Comparison of ENCODE assay signal across 9 cellular contexts in the genomic region with DNA sequence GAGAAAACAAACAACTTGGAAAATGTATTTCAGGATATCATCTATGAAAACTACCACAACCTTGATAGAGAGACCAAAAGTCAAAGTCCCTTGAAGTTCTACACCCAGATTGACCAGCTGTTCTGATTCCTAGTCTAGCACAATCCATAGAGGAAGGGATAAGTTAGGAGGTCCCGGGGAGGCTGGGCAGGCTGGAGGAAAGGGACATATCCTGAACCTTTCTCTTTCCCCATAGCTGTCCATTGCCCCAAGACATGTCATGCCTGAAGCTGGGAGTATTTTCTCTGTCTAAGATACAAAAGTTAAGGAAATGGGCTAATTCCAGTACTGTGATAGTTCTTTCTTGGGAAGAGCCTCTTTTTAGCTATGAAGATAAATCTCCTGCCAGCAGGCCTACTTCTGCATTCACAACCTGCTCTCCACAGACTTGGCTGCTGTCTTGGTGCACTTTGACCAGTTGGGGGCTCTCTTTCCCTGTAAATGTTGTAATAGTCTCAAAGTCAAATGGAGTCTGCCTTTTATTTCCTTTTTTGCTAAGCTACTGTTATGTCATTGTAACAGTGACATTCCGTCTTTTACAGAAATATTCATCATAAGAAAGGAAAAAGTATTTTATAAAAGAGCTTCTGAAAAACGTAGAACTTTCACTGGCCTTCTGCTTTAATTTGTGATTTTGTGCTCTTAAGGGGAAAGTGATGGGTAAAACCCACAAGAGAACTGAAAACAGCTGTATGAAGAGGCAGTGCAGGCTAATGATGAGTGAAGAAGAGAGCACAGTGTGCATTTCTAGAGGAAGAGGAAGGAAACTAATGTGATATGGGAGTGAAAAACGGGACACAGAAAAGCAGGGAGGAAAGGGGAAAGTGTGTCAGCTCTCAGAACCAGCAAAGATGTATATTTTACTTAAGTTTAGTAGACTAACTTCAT. TPM values are rescaled to one million over a fixed set of nuclear protein-coding genes. Genes with fewer than 3 reads are reported as not detected.
A peak's percentile ranks its signal among the peaks of the same experiment; 100 is the strongest.
DNase-seq lines count a peak whose midpoint lies in the region; ATAC-seq and TF ChIP-seq lines count a peak whose summit lies in the region.
"Not testable (repeated sequence)": the region's sequence is repeated elsewhere in the genome, so short reads cannot be mapped to it uniquely, and the experiment has no call there.
"Had no signal": no experiment of that assay in that cellular context is flagged by ENCODE, and none has a peak within 500 bp of the region (broad histone marks: within the 10 kb centered on the region; RNA-seq: fewer than 3 reads in every experiment).

No MANE protein-coding gene starts in this region.

- not testable (repeated sequence) for H3K79me2 ChIP-seq in trophoblast cell (ENCODE audit: control insufficient read depth, insufficient read depth, low read length, poor library complexity)

- not testable (repeated sequence) for H3K4me3 Mint-ChIP-seq in Calu3 (ENCODE audit: low read depth, unreplicated experiment)

- not testable (repeated sequence) for H3K9me3 ChIP-seq in left ventricle myocardium inferior (replicated peaks); trophoblast cell (ENCODE audit: insufficient read depth, low read depth, low read length)

- not testable (repeated sequence) for H3K27ac ChIP-seq in left ventricle myocardium inferior (replicated peaks); trophoblast cell (ENCODE audit: low read depth, low read length)

- H2BK12ac ChIP-seq in trophoblast cell (ENCODE audit: low read length) = not testable (repeated sequence)

- H3K4me1 Mint-ChIP-seq in Calu3 (ENCODE audit: low read depth, unreplicated experiment) = not testable (repeated sequence)

- DNase-seq in Calu3 (peak; percentile 24), HT1080 (ENCODE audit: low read depth) (peak; percentile 28), SIG-M5 treated with dmso at 0.1 percent for 504 hours (lab: John Stamatoyannopoulos, UW; ENCODE audit: unreplicated experiment) (peak; percentile 59), astrocyte of the hippocampus (ENCODE audit: low read depth, low spot score) (peak; percentile 5), trophoblast cell (peak; percentile 6 to 42)
- not testable (repeated sequence) for DNase-seq in left ventricle myocardium inferior

- H2BK5ac ChIP-seq in trophoblast cell (ENCODE audit: low read depth, low read length, poor library complexity) = not testable (repeated sequence)

- H3K79me1 ChIP-seq in trophoblast cell (ENCODE audit: low read length) = not testable (repeated sequence)

- not testable (repeated sequence) for H2AK5ac ChIP-seq in trophoblast cell (ENCODE audit: low read length)

- not testable (repeated sequence) for H3K14ac ChIP-seq in trophoblast cell (ENCODE audit: low read length)

- ATAC-seq in GM19043 (IDR thresholded peaks at IDR 0.05; ENCODE audit: low read depth, unreplicated experiment) (peak; percentile 88), HG02678 (IDR thresholded peaks at IDR 0.05; ENCODE audit: unreplicated experiment) (peak; percentile 95)

- BruUV-seq in Calu3 (replicated peaks; lab: Mats Ljungman, UMichigan) = not testable (repeated sequence)

- intact Hi-C loops in Calu3 (cut with micrococcal nuclease; ENCODE audit: unreplicated experiment); left ventricle myocardium inferior (cut with micrococcal nuclease): not testable (repeated sequence)

- not testable (repeated sequence) for H4K91ac ChIP-seq in trophoblast cell (ENCODE audit: low read depth, low read length)

- H3K9ac ChIP-seq in trophoblast cell (ENCODE audit: low read length) = not testable (repeated sequence)

- not testable (repeated sequence) for H2AFZ ChIP-seq in trophoblast cell (ENCODE audit: insufficient read depth, low read length, poor library complexity)

- H3K18ac ChIP-seq in trophoblast cell (ENCODE audit: low read length) = not testable (repeated sequence)

- CTCF ChIA-PET in Calu3 (lab: Charles Lee) = interaction anchor here (1.3 kb wide), 1 partner anchor 12 kb away, joined by 4 read pairs; no protein-coding TSS in a partner anchor

- not testable (repeated sequence) for H3K36me3 Mint-ChIP-seq in Calu3 (ENCODE audit: insufficient read depth, unreplicated experiment)

- H3K4me3 ChIP-seq in left ventricle myocardium inferior; trophoblast cell (ENCODE audit: low read depth, low read length): not testable (repeated sequence)

- H3K4ac ChIP-seq in trophoblast cell (ENCODE audit: low read depth, low read length) = not testable (repeated sequence)

- not testable (repeated sequence) for H2BK120ac ChIP-seq in trophoblast cell (ENCODE audit: insufficient read depth, low read length, poor library complexity)

- not testable (repeated sequence) for H3K9me3 Mint-ChIP-seq in Calu3 (ENCODE audit: low read depth, unreplicated experiment)

- not testable (repeated sequence) for H3K23ac ChIP-seq in trophoblast cell (ENCODE audit: low read length)

- not testable (repeated sequence) for H3K4me2 ChIP-seq in trophoblast cell (ENCODE audit: low read length)

- H3K27me3 Mint-ChIP-seq in Calu3 (ENCODE audit: unreplicated experiment) = not testable (repeated sequence)

- peak; percentile 43 for TF ChIP-seq CTCF in Calu3 (IDR thresholded peaks at IDR 0.05; ENCODE audit: unreplicated experiment)
- TF ChIP-seq CTCF in left ventricle myocardium inferior (IDR thresholded peaks at IDR 0.05; ENCODE audit: borderline replicate concordance) = peak; percentile 46

- not testable (repeated sequence) for H4K8ac ChIP-seq in trophoblast cell (ENCODE audit: low read depth, low read length)

- no CpG with 5 or more reads among the region's 4 CpGs for WGBS in trophoblast cell (ENCODE audit: extremely low coverage, insufficient coverage, insufficient read length)

- H3K4me1 ChIP-seq in left ventricle myocardium inferior; trophoblast cell (ENCODE audit: control insufficient read depth in 1 of 2, insufficient read depth in 2 of 2, low read length in 2 of 2): not testable (repeated sequence)

- not testable (repeated sequence) for H3K27ac Mint-ChIP-seq in Calu3 (ENCODE audit: unreplicated experiment)

- not testable (repeated sequence) for H4K12ac ChIP-seq in trophoblast cell (ENCODE audit: low read depth, low read length)

- not testable (repeated sequence) for H3K36me3 ChIP-seq in left ventricle myocardium inferior; trophoblast cell (ENCODE audit: control insufficient read depth in 1 of 2, insufficient read depth in 2 of 2, low read length in 2 of 2)

- not testable (repeated sequence) for H3K27me3 ChIP-seq in left ventricle myocardium inferior (ENCODE audit: low read depth); trophoblast cell (ENCODE audit: insufficient read depth, low read length)

RNA-seq across cellular contexts. Expression of a gene that starts 4.3 kb away (rescaled TPM):
- total RNA-seq in Calu3 (2022) (not detected in 2 replicates), left ventricle myocardium inferior (not detected)
- not detected in 2 replicates for total RNA-seq in HT1080 (2014; rRNA removed; shearing (Covaris generic))
- polyA plus RNA-seq in HT1080 (2015; cell fraction: cytosol; rRNA removed) = not detected in 2 replicates
- not detected in 2 replicates for polyA plus RNA-seq in HT1080 (2015; cell fraction: nucleus; rRNA removed)
- polyA plus RNA-seq in trophoblast cell (2013) = not detected in 2 replicates
- total RNA-seq: ovary had no signal
- polyA plus RNA-seq: ovary had no signal

RNA-seq across cellular contexts. Expression of a gene that starts 16.6 kb away (rescaled TPM):
- not detected in 2 replicates for total RNA-seq in Calu3 (2022)
- not detected in 2 replicates for total RNA-seq in HT1080 (2014; rRNA removed; shearing (Covaris generic))
- not detected in 2 replicates for polyA plus RNA-seq in HT1080 (2015; cell fraction: cytosol; rRNA removed)
- not detected in 2 replicates for polyA plus RNA-seq in HT1080 (2015; cell fraction: nucleus; rRNA removed)
- total RNA-seq in left ventricle myocardium inferior = not detected
- not detected in 2 replicates for polyA plus RNA-seq in trophoblast cell (2013)
- total RNA-seq: ovary had no signal
- polyA plus RNA-seq: ovary had no signal

RNA-seq across cellular contexts. Expression of a gene that starts 18.9 kb away (rescaled TPM):
- total RNA-seq in Calu3 (2022) (not detected in 2 replicates), left ventricle myocardium inferior (not detected)
- not detected in 2 replicates for total RNA-seq in HT1080 (2014; rRNA removed; shearing (Covaris generic))
- polyA plus RNA-seq in HT1080 (2015; cell fraction: cytosol; rRNA removed) = not detected in 2 replicates
- polyA plus RNA-seq in HT1080 (2015; cell fraction: nucleus; rRNA removed) = not detected in 2 replicates
- polyA plus RNA-seq in trophoblast cell (2013) = not detected in 2 replicates
- total RNA-seq: ovary had no signal
- polyA plus RNA-seq: ovary had no signal

RNA-seq across cellular contexts. Expression of a gene that starts 23.9 kb away (rescaled TPM):
- not detected in 2 replicates for total RNA-seq in Calu3 (2022)
- not detected in 2 replicates for total RNA-seq in HT1080 (2014; rRNA removed; shearing (Covaris generic))
- not detected in 2 replicates for polyA plus RNA-seq in HT1080 (2015; cell fraction: cytosol; rRNA removed)
- polyA plus RNA-seq in HT1080 (2015; cell fraction: nucleus; rRNA removed) = not detected in 2 replicates
- total RNA-seq in left ventricle myocardium inferior = not detected
- polyA plus RNA-seq in trophoblast cell (2013) = not detected in 2 replicates
- total RNA-seq: ovary had no signal
- polyA plus RNA-seq: ovary had no signal

RNA-seq across cellular contexts. Expression of a gene that starts 34.0 kb away (rescaled TPM):
- total RNA-seq in Calu3 (2022) (not detected in 2 replicates), left ventricle myocardium inferior (not detected)
- total RNA-seq in HT1080 (2014; rRNA removed; shearing (Covaris generic)) = not detected in 2 replicates
- not detected in 2 replicates for polyA plus RNA-seq in HT1080 (2015; cell fraction: cytosol; rRNA removed)
- not detected in 2 replicates for polyA plus RNA-seq in HT1080 (2015; cell fraction: nucleus; rRNA removed)
- not detected in 2 replicates for polyA plus RNA-seq in trophoblast cell (2013)
- total RNA-seq: ovary had no signal
- polyA plus RNA-seq: ovary had no signal
